18 cellular contexts compared by ENCODE assay signal in genomic region chr7:28005848-28006233, GRCh38.
DNase-seq lines count a peak whose midpoint lies in the region; ATAC-seq and TF ChIP-seq lines count a peak whose summit lies in the region.
"Had no signal": no experiment of that assay in that cellular context is flagged by ENCODE, and none has a peak within 500 bp of the region (broad histone marks: within the 10 kb centered on the region; RNA-seq: fewer than 3 reads in every experiment).

No MANE protein-coding gene starts in this region.

- H3K4me3 ChIP-seq in A673 (ENCODE audit: low read depth, low read length, poor library complexity, severe bottlenecking) (no peak overlapping the region), muscle layer of colon (ENCODE audit: low read depth in 1 of 2, low read length in 2 of 2) (no peak overlapping the region), esophagus squamous epithelium (no peak overlapping the region)
- H3K4me3 ChIP-seq: spleen had no signal

- H3K4me1 ChIP-seq in A673 (ENCODE audit: insufficient read depth, low read length, poor library complexity, severe bottlenecking) (peaks cover 4% of the 10 kb centered on the region), muscle layer of colon (ENCODE audit: insufficient read depth, low read length) (peaks cover 47% of the 10 kb centered on the region), esophagus squamous epithelium (peaks cover 0 to 12% (median 5%) of the 10 kb centered on the region in 3 donors)

- intact Hi-C loops in A673 (cut with micrococcal nuclease; ENCODE audit: unreplicated experiment) (no loop called here), esophagus squamous epithelium (cut with DNase I) (no loop called here)

- POLR2A ChIA-PET in A673 (lab: Charles Lee; ENCODE audit: low non-redundant PET), result no interaction called here

- H3K4me3 Mint-ChIP-seq in effector memory CD8-positive, alpha-beta T cell, result peak overlapping the region in 1 of 2 donors; percentile 18
- H3K4me3 Mint-ChIP-seq: CD4-positive, alpha-beta memory T cell; nephron progenitor cell had no signal

- no peak overlapping the region for H3K27ac ChIP-seq in A673 (ENCODE audit: low read depth, low read length, poor library complexity, severe bottlenecking)
- peak overlapping the region; percentile 49 for H3K27ac ChIP-seq in muscle layer of colon (ENCODE audit: low read depth, low read length)
- H3K27ac ChIP-seq in esophagus squamous epithelium, result no peak overlapping the region
- H3K27ac ChIP-seq: spleen had no signal

- no peaks in the 10 kb centered on the region for H3K9me3 Mint-ChIP-seq in effector memory CD8-positive, alpha-beta T cell
- H3K9me3 Mint-ChIP-seq: CD4-positive, alpha-beta memory T cell; nephron progenitor cell had no signal

- peak; percentile 47 for DNase-seq in A673 (ENCODE audit: low spot score)
- DNase-seq in NCI-H524 treated with DMSO at 0.1 percent for 48 hours (lab: John Stamatoyannopoulos, UW), result peak; percentile 96
- no peak for DNase-seq in effector memory CD8-positive, alpha-beta T cell
- no peak for DNase-seq in esophagus squamous epithelium (lab: John Stamatoyannopoulos, UW)
- DNase-seq in superior temporal gyrus (ENCODE audit: extremely low spot score), result no peak
- no peak for DNase-seq in NOMO-1 (lab: John Stamatoyannopoulos, UW; ENCODE audit: unreplicated experiment in 2 of 2)
- no peak for DNase-seq in SIG-M5 treated with dmso at 0.1 percent for 504 hours (lab: John Stamatoyannopoulos, UW; ENCODE audit: unreplicated experiment)
- DNase-seq: activated CD4-positive, alpha-beta T cell treated with anti-CD3 and anti-CD28 coated beads, Interleukin-2, amount 50 U/mL, for 4 hours; activated naive CD4-positive, alpha-beta T cell treated with Interleukin-2 at 50 U/mL for 16 hours; aorta; CD4-positive, alpha-beta memory T cell; DMS79; mammary epithelial cell; nephron progenitor cell; spleen; stimulated activated CD4-positive, alpha-beta T cell treated with anti-CD3 and anti-CD28 coated beads, Interleukin-4, amount 100 ng/mL, for 4 hours had no signal

- H3K27me3 ChIP-seq in A673 (replicated peaks; ENCODE audit: insufficient read depth, low read depth, low read length, poor library complexity) (peaks cover 29% of the 10 kb centered on the region), muscle layer of colon (ENCODE audit: control insufficient read depth in 1 of 2, insufficient read depth in 2 of 2, low read length in 2 of 2) (no peaks in the 10 kb centered on the region), esophagus squamous epithelium (no peaks in the 10 kb centered on the region)
- H3K27me3 ChIP-seq: spleen had no signal

- CTCF ChIA-PET in A673 (lab: Charles Lee), result interaction anchor here (0.7 kb wide), 1 partner anchor 91 kb away, joined by 3 read pairs; no protein-coding TSS in a partner anchor

- H3K27ac Mint-ChIP-seq in effector memory CD8-positive, alpha-beta T cell, result peak overlapping the region; percentile 51 to 71
- H3K27ac Mint-ChIP-seq: nephron progenitor cell, progenitor cell of endocrine pancreas had no signal

- no peak for ATAC-seq in effector memory CD8-positive, alpha-beta T cell (replicated peaks)

- no peaks in the 10 kb centered on the region for H3K36me3 ChIP-seq in A673 (ENCODE audit: insufficient read depth, low read length, poor library complexity, severe bottlenecking)
- no peaks in the 10 kb centered on the region for H3K36me3 ChIP-seq in muscle layer of colon (ENCODE audit: insufficient read depth, low read length)
- H3K36me3 ChIP-seq in esophagus squamous epithelium, result no peaks in the 10 kb centered on the region

- H3K27me3 Mint-ChIP-seq in effector memory CD8-positive, alpha-beta T cell, result no peaks in the 10 kb centered on the region
- H3K27me3 Mint-ChIP-seq: CD4-positive, alpha-beta memory T cell; progenitor cell of endocrine pancreas had no signal

- TF ChIP-seq CTCF in A673 (conservative IDR thresholded peaks at IDR 0.05; ENCODE audit: low read depth, low read length) (no peak), esophagus squamous epithelium (IDR thresholded peaks at IDR 0.05) (no peak)

- H3K9me3 ChIP-seq in A673 (ENCODE audit: low read depth, low read length, poor library complexity, severe bottlenecking) (no peaks in the 10 kb centered on the region), muscle layer of colon (ENCODE audit: low read length) (no peaks in the 10 kb centered on the region), esophagus squamous epithelium (no peaks in the 10 kb centered on the region)
- H3K9me3 ChIP-seq: spleen had no signal

- no CpG with 5 or more reads among the region's 1 CpG for WGBS in esophagus squamous epithelium, 2 donors

- TF ChIP-seq POLR2A in esophagus squamous epithelium (IDR thresholded peaks at IDR 0.05), result no peak

- BruUV-seq in A673 (replicated peaks; lab: Mats Ljungman, UMichigan), result no TSS peak

- H3K36me3 Mint-ChIP-seq in effector memory CD8-positive, alpha-beta T cell (ENCODE audit: insufficient read depth), result no peaks in the 10 kb centered on the region

- no peak overlapping the region for H3K9ac ChIP-seq in muscle layer of colon (ENCODE audit: low read length)

- H3K4me1 Mint-ChIP-seq in effector memory CD8-positive, alpha-beta T cell (ENCODE audit: low read depth in 2 of 2), result peaks cover 11 to 44% of the 10 kb centered on the region in 2 donors

Comparison
In these comparisons a context has a peak if more than half of its experiments do, and no peak if none do; other contexts are left out.
1. DNase-seq: peak in A673 (single experiment) and NCI-H524 treated with DMSO at 0.1 percent for 48 hours (single experiment); none in effector memory CD8-positive, alpha-beta T cell (0 of 3), esophagus squamous epithelium (single experiment), superior temporal gyrus (single experiment), NOMO-1 (0 of 2) and SIG-M5 treated with dmso at 0.1 percent for 504 hours (single experiment).